8 cellular contexts compared by ENCODE assay signal in the genomic region with DNA sequence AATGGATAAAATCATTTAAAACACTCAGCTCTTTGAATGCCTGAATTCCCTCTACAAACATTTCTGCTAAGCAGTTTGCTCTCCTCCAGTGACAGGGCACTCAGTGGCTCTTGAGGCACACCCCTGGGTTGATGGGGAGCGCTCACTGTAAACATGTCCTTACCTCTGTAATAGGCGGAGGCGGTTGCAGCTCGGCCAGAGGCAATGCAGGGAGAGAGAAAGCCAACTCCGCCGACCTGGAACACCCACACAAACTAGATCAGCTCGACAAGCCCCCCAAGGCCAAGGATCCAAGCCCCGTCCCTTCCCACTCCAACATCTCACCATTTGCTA. TPM values are rescaled to one million over a fixed set of nuclear protein-coding genes. Genes with fewer than 3 reads are reported as not detected.
DNase-seq lines count a peak whose midpoint lies in the region; ATAC-seq and TF ChIP-seq lines count a peak whose summit lies in the region.

No MANE protein-coding gene starts in this region.

- peak overlapping the region; percentile 17; the same call in 1 of the 2 replicates for H2AK5ac ChIP-seq in IMR-90 (ENCODE audit: low read depth, low read length)

- H4K91ac ChIP-seq in IMR-90 (ENCODE audit: insufficient read depth, low read depth, low read length): peak overlapping the region; percentile 67

- H4K8ac ChIP-seq in IMR-90 (ENCODE audit: low read depth in 2 of 2, low read length in 2 of 2): peak overlapping the region; percentile 84 to 97

- H2BK5ac ChIP-seq in IMR-90 (ENCODE audit: low read depth, low read length, poor library complexity, severe bottlenecking): peak overlapping the region; percentile 74

- H3K4ac ChIP-seq in IMR-90 (ENCODE audit: low read depth, low read length): peak overlapping the region; percentile 85

- H3K9ac ChIP-seq in IMR-90 (ENCODE audit: low read depth, low read length): peak overlapping the region; percentile 85
- H3K9ac ChIP-seq in mammary epithelial cell (ENCODE audit: insufficient read depth, low read length): peak overlapping the region; percentile 93

- H3K79me1 ChIP-seq in IMR-90 (ENCODE audit: low read depth in 1 of 2, low read length in 2 of 2): peaks cover 22 to 26% of the 10 kb centered on the region in 2 experiments

- peak overlapping the region; percentile 76 to 98 (median 97) for H3K27ac Mint-ChIP-seq in CD8-positive, alpha-beta memory T cell

- no peaks in the 10 kb centered on the region for H3K27me3 ChIP-seq in CD8-positive, alpha-beta memory T cell (ENCODE audit: insufficient read depth, low read length, poor library complexity, severe bottlenecking)
- H3K27me3 ChIP-seq in IMR-90 (ENCODE audit: control insufficient read depth, insufficient read depth, low read length) (no peaks in the 10 kb centered on the region), mammary epithelial cell (ENCODE audit: insufficient read depth, low read length) (no peaks in the 10 kb centered on the region), right lobe of liver (no peaks in the 10 kb centered on the region), transverse colon (no peaks in the 10 kb centered on the region)

- dilution Hi-C loops in IMR-90 (cut with HindIII; ENCODE audit: low sequenced_read_pairs, unreplicated experiment): no loop called here
- dilution Hi-C loops in mammary epithelial cell (cut with HindIII; ENCODE audit: low sequenced_read_pairs): no loop called here

- peak overlapping the region; percentile 97 for H2AFZ ChIP-seq in IMR-90 (replicated peaks; ENCODE audit: low read length, poor library complexity)
- peak overlapping the region; percentile 94 for H2AFZ ChIP-seq in mammary epithelial cell (ENCODE audit: low read depth, low read length)

- peak overlapping the region; percentile 85 for H3K23ac ChIP-seq in IMR-90 (ENCODE audit: low read depth, low read length)

- no peak for TF ChIP-seq EP300 in transverse colon (IDR thresholded peaks at IDR 0.05; ENCODE audit: low read depth)

- no peaks in the 10 kb centered on the region for H3K9me1 ChIP-seq in IMR-90 (ENCODE audit: insufficient read depth, low read length)

- H3K4me2 ChIP-seq in IMR-90 (ENCODE audit: low read depth, low read length) (peak overlapping the region; percentile 83), mammary epithelial cell (ENCODE audit: insufficient read depth, low read depth, low read length) (peak overlapping the region; percentile 90)

- peak overlapping the region; percentile 95 to 99 (median 98) for H3K4me3 Mint-ChIP-seq in CD8-positive, alpha-beta memory T cell

- CTCF ChIA-PET in CD8-positive, alpha-beta memory T cell (lab: Charles Lee): interaction anchor here (0.9 to 4.3 kb wide), 3 partner anchors 13 to 144 kb away, joined by 3 to 22 read pairs (median 3); a partner anchor contains a TSS
- CTCF ChIA-PET in IMR-90 (lab: Yijun Ruan, JAX) (interaction anchor here (1.4 to 1.8 kb wide), 2 partner anchors 10 to 30 kb away, joined by 3 to 8 read pairs; no protein-coding TSS in a partner anchor), mammary epithelial cell (lab: Charles Lee; ENCODE audit: low non-redundant PET) (no interaction called here)

- H3K18ac ChIP-seq in IMR-90 (ENCODE audit: low read depth, low read length): no peak overlapping the region

- peak overlapping the region; percentile 42; the same call in 1 of the 2 replicates for H3K56ac ChIP-seq in IMR-90 (ENCODE audit: extremely low read depth, insufficient read depth, low read length)

- H2BK120ac ChIP-seq in IMR-90 (ENCODE audit: low read depth, low read length): no peak overlapping the region

- no peak overlapping the region for H2BK15ac ChIP-seq in IMR-90 (ENCODE audit: low read depth, low read length)

- no peak for TF ChIP-seq POLR2A in IMR-90 (IDR thresholded peaks at IDR 0.05; ENCODE audit: low read depth, low read length)
- no peak for TF ChIP-seq POLR2A in right lobe of liver (IDR thresholded peaks at IDR 0.05)
- no peak for TF ChIP-seq POLR2A in transverse colon (IDR thresholded peaks at IDR 0.05)

- ATAC-seq in GM19463 (IDR thresholded peaks at IDR 0.05; ENCODE audit: unreplicated experiment): peak; percentile 18
- peak; percentile 43 for ATAC-seq in IMR-90 (ENCODE audit: low read depth)
- peak; percentile 36 to 42 (median 39) for ATAC-seq in right lobe of liver
- no peak for ATAC-seq in HG03571 (IDR thresholded peaks at IDR 0.05; ENCODE audit: unreplicated experiment)

- POLR2A ChIA-PET in CD8-positive, alpha-beta memory T cell (lab: Charles Lee): interaction anchor here (1.0 kb wide), 2 partner anchors 139 to 141 kb away, joined by 3 to 5 read pairs; a partner anchor contains a TSS
- POLR2A ChIA-PET in IMR-90 (lab: Charles Lee; ENCODE audit: unreplicated experiment): no interaction called here

- peak overlapping the region; percentile 64 for H3K14ac ChIP-seq in IMR-90 (replicated peaks; ENCODE audit: low read depth, low read length)

- intact Hi-C loops in IMR-90 (cut with micrococcal nuclease) (no loop called here), mammary epithelial cell (cut with micrococcal nuclease) (no loop called here), right lobe of liver (cut with DNase I) (no loop called here), transverse colon (cut with DNase I; ENCODE audit: low total_unique reads) (no loop called here)

- BruUV-seq in IMR-90 (replicated peaks; lab: Mats Ljungman, UMichigan) (TSS peak; percentile 33), mammary epithelial cell (replicated peaks; lab: Mats Ljungman, UMichigan) (TSS peak; percentile 59)

- DNase-seq in CD8-positive, alpha-beta memory T cell: peak in 1 of 5 donors; percentile 0
- DNase-seq in IMR-90 (peak; percentile 8), mammary epithelial cell (no peak), right lobe of liver (no peak), transverse colon (peak; percentile 11)
- no peak for DNase-seq in stimulated activated naive CD4-positive, alpha-beta T cell (lab: John Stamatoyannopoulos, UW)

- peaks cover 12% of the 10 kb centered on the region for H3K36me3 ChIP-seq in CD8-positive, alpha-beta memory T cell (ENCODE audit: insufficient read depth, low read length)
- H3K36me3 ChIP-seq in IMR-90 (ENCODE audit: control insufficient read depth, insufficient read depth, low read length) (peaks cover 4% of the 10 kb centered on the region), mammary epithelial cell (ENCODE audit: insufficient read depth, low read length) (peaks cover 2% of the 10 kb centered on the region), right lobe of liver (no peaks in the 10 kb centered on the region), transverse colon (no peaks in the 10 kb centered on the region)

- H3K36me3 Mint-ChIP-seq in CD8-positive, alpha-beta memory T cell: peaks cover 0 to 23% (median 6%) of the 10 kb centered on the region in 3 donors

- peak overlapping the region; percentile 76 for H2AK9ac ChIP-seq in IMR-90 (replicated peaks; ENCODE audit: low read depth, low read length, poor library complexity)

- no peaks in the 10 kb centered on the region for H3K9me3 Mint-ChIP-seq in CD8-positive, alpha-beta memory T cell

- no peak overlapping the region for H2BK20ac ChIP-seq in IMR-90 (ENCODE audit: low read depth, low read length)

- peaks cover 49% of the 10 kb centered on the region for H3K79me2 ChIP-seq in mammary epithelial cell (ENCODE audit: insufficient read depth, low read length)

- no peaks in the 10 kb centered on the region for H3K9me3 ChIP-seq in CD8-positive, alpha-beta memory T cell (ENCODE audit: low read length)
- H3K9me3 ChIP-seq in IMR-90 (ENCODE audit: control insufficient read depth, insufficient read depth, low read length) (no peaks in the 10 kb centered on the region), mammary epithelial cell (replicated peaks; ENCODE audit: insufficient read depth, low read length) (no peaks in the 10 kb centered on the region), right lobe of liver (no peaks in the 10 kb centered on the region), transverse colon (no peaks in the 10 kb centered on the region)

- no peak for TF ChIP-seq RAD21 in IMR-90 (IDR thresholded peaks at IDR 0.05; ENCODE audit: low read length)

- peaks cover 26 to 34% (median 33%) of the 10 kb centered on the region in 3 donors for H3K4me1 Mint-ChIP-seq in CD8-positive, alpha-beta memory T cell

- in situ Hi-C loops in IMR-90 (cut with MboI; ENCODE audit: low sequenced_read_pairs) (no loop called here), mammary epithelial cell (cut with MboI; ENCODE audit: low sequenced_read_pairs in 2 of 2) (loop anchor here in 1 of 2 donors (25.0 kb wide), 1 partner anchor 200 kb away; no protein-coding TSS in a partner anchor), transverse colon (cut with MboI; ENCODE audit: low pct_ligation_motif_present in 1 of 4, low pct_unique_long_range_greater_than_20kb in 1 of 4, low sequenced_read_pairs in 3 of 4) (no loop called here)

- H3K27me3 Mint-ChIP-seq in CD8-positive, alpha-beta memory T cell: peaks cover 0 to 3% of the 10 kb centered on the region in 2 donors

- TF ChIP-seq CTCF in IMR-90 (conservative IDR thresholded peaks at IDR 0.05; ENCODE audit: low read depth, low read length): no peak
- TF ChIP-seq CTCF in mammary epithelial cell (conservative IDR thresholded peaks at IDR 0.05 in 1 of 2, IDR thresholded peaks at IDR 0.05 in 1 of 2; ENCODE audit: extremely low read depth in 1 of 2, insufficient read depth in 1 of 2, low read depth in 1 of 2, low read length in 2 of 2): no peak
- TF ChIP-seq CTCF in right lobe of liver (IDR thresholded peaks at IDR 0.05): no peak
- no peak for TF ChIP-seq CTCF in transverse colon (IDR thresholded peaks at IDR 0.05)

- peak overlapping the region; percentile 92 for H3K27ac ChIP-seq in CD8-positive, alpha-beta memory T cell (ENCODE audit: low read depth, low read length)
- H3K27ac ChIP-seq in IMR-90 (ENCODE audit: insufficient read depth, low read length): peak overlapping the region; percentile 75
- H3K27ac ChIP-seq in mammary epithelial cell (ENCODE audit: insufficient read depth, low read depth, low read length): peak overlapping the region; percentile 77
- peak overlapping the region in 2 of 3 donors; percentile 55 to 63 for H3K27ac ChIP-seq in right lobe of liver
- H3K27ac ChIP-seq in transverse colon: peak overlapping the region; percentile 77 to 88 (median 85)

- peak overlapping the region; percentile 73 for H4K5ac ChIP-seq in IMR-90 (ENCODE audit: low read depth, low read length)

- H3K4me3 ChIP-seq in CD8-positive, alpha-beta memory T cell (ENCODE audit: low read length): peak overlapping the region; percentile 95
- H3K4me3 ChIP-seq in IMR-90 (ENCODE audit: insufficient read depth, low read depth, low read length): peak overlapping the region; percentile 84
- peak overlapping the region; percentile 68 to 98 (median 74) for H3K4me3 ChIP-seq in mammary epithelial cell (replicated peaks in 1 of 3; ENCODE audit: insufficient read depth in 1 of 3, low read depth in 2 of 3, low read length in 3 of 3)
- peak overlapping the region; percentile 76 to 95 (median 92) for H3K4me3 ChIP-seq in right lobe of liver
- peak overlapping the region; percentile 87 to 100 (median 98) for H3K4me3 ChIP-seq in transverse colon

- peaks cover 21% of the 10 kb centered on the region for H3K4me1 ChIP-seq in CD8-positive, alpha-beta memory T cell (ENCODE audit: insufficient read depth, low read length)
- H3K4me1 ChIP-seq in IMR-90 (ENCODE audit: control insufficient read depth, insufficient read depth, low read length) (no peaks in the 10 kb centered on the region), mammary epithelial cell (ENCODE audit: insufficient read depth, low read length) (peaks cover 8% of the 10 kb centered on the region), right lobe of liver (peaks cover 0 to 13% (median 0%) of the 10 kb centered on the region in 4 donors), transverse colon (peaks cover 12 to 30% (median 18%) of the 10 kb centered on the region in 4 donors)

- no CpG with 5 or more reads among the region's 8 CpGs for WGBS in IMR-90 (ENCODE audit: extremely low coverage in 2 of 2, insufficient read length in 1 of 2), 2 experiments
- 0% methylated on average over 8 of the region's 8 CpGs for WGBS in mammary epithelial cell (ENCODE audit: low coverage, missing lambda C conversion rate)
- WGBS in right lobe of liver (ENCODE audit: insufficient coverage, low coverage, low lambda C conversion rate, missing lambda C conversion rate): 0% methylated on average over 3 of the region's 8 CpGs
- WGBS in transverse colon (ENCODE audit: low coverage in 1 of 2), 2 donors: 0% methylated on average over 5 of the region's 8 CpGs; no CpG with 5 or more reads in 1 of the 2 donors

- H4K20me1 ChIP-seq in IMR-90 (ENCODE audit: insufficient read depth, low read length) (no peaks in the 10 kb centered on the region), mammary epithelial cell (ENCODE audit: insufficient read depth, low read length) (no peaks in the 10 kb centered on the region)

RNA-seq across cellular contexts. Expression of a gene that starts 0.3 kb away (rescaled TPM):
- 10 to 100 TPM; 48.7 to 49.7 TPM for total RNA-seq in CD8-positive, alpha-beta memory T cell
- 21.9 TPM for polyA plus RNA-seq in CD8-positive, alpha-beta memory T cell
- total RNA-seq in IMR-90 (2012; rRNA removed) (28.0 and 29.4 TPM in 2 replicates), mammary epithelial cell (10 to 100 TPM; 30.7 to 31.2 TPM), right lobe of liver (10 to 100 TPM; 11.9 to 16.2 (median 15.2) TPM), transverse colon (10 to 100 TPM in 3 of 4 donors, 1 to 10 TPM in 1; 2.6 to 90.9 (median 12.8) TPM)
- polyA plus RNA-seq in IMR-90 (2012; rRNA removed) (18.9 and 21.1 TPM in 2 replicates), mammary epithelial cell (20.5 TPM)
- polyA plus RNA-seq in IMR-90 (2012; cell fraction: cytosol; rRNA removed): 9.7 and 23.1 TPM in 2 replicates
- 17.0 and 34.5 TPM in 2 replicates for polyA plus RNA-seq in IMR-90 (2012; cell fraction: nucleus; rRNA removed; ENCODE audit: low replicate concordance)
- 36.2 TPM for polyA minus RNA-seq in mammary epithelial cell

RNA-seq across cellular contexts. Expression of a gene that starts 33.9 kb away (rescaled TPM):
- total RNA-seq in CD8-positive, alpha-beta memory T cell: 10 to 100 TPM; 27.2 to 29.3 TPM
- 0.13 TPM for polyA plus RNA-seq in CD8-positive, alpha-beta memory T cell
- total RNA-seq in IMR-90 (2012; rRNA removed) (106 and 119 TPM in 2 replicates), mammary epithelial cell (10 to 100 TPM in 1 of 2 donors, under 1 TPM in 1; 0.67 to 36.5 TPM), right lobe of liver (1 to 10 TPM in 3 of 6 experiments, under 1 TPM in 3; 0.55 to 3.3 (median 1.1) TPM), transverse colon (1 to 10 TPM in 3 of 4 donors, not detected in 1; 1.9 to 5.0 (median 1.9) TPM)
- polyA plus RNA-seq in IMR-90 (2012; rRNA removed) (39.4 and 42.0 TPM in 2 replicates), mammary epithelial cell (47.0 TPM)
- polyA plus RNA-seq in IMR-90 (2012; cell fraction: cytosol; rRNA removed): 18.4 and 23.3 TPM in 2 replicates
- polyA plus RNA-seq in IMR-90 (2012; cell fraction: nucleus; rRNA removed; ENCODE audit: low replicate concordance): 16.2 and 30.2 TPM in 2 replicates
- 45.0 TPM for polyA minus RNA-seq in mammary epithelial cell

RNA-seq across cellular contexts. Expression of a gene that starts 34.4 kb away (rescaled TPM):
- 10 to 100 TPM; 62.6 to 64.8 TPM for total RNA-seq in CD8-positive, alpha-beta memory T cell
- 23.2 TPM for polyA plus RNA-seq in CD8-positive, alpha-beta memory T cell
- 35.8 and 36.9 TPM in 2 replicates for total RNA-seq in IMR-90 (2012; rRNA removed)
- polyA plus RNA-seq in IMR-90 (2012; rRNA removed): 37.6 and 43.6 TPM in 2 replicates
- 9.7 and 16.6 TPM in 2 replicates for polyA plus RNA-seq in IMR-90 (2012; cell fraction: cytosol; rRNA removed)
- 37.2 and 122 TPM in 2 replicates for polyA plus RNA-seq in IMR-90 (2012; cell fraction: nucleus; rRNA removed; ENCODE audit: low replicate concordance)
- 10 to 100 TPM; 25.8 to 44.5 TPM for total RNA-seq in mammary epithelial cell
- 25.6 TPM for polyA plus RNA-seq in mammary epithelial cell
- 102 TPM for polyA minus RNA-seq in mammary epithelial cell
- 10 to 100 TPM in 5 of 6 experiments, 1 to 10 TPM in 1; 9.0 to 33.7 (median 17.0) TPM for total RNA-seq in right lobe of liver
- 100 to 1,000 TPM in 1 of 4 donors, 10 to 100 TPM in 3; 31.0 to 168 (median 47.7) TPM for total RNA-seq in transverse colon

Comparison
In these comparisons a context has a peak if more than half of its experiments do, and no peak if none do; other contexts are left out.
1. DNase-seq: peak in IMR-90 (single experiment) and transverse colon (single experiment); none in mammary epithelial cell (single experiment), right lobe of liver (0 of 3) and stimulated activated naive CD4-positive, alpha-beta T cell (0 of 6).
2. Peak in every context shown above with its lines, with median percentiles within 50 percentile points of each other: H3K27ac ChIP-seq and H3K4me3 ChIP-seq.